11 cellular contexts compared by ENCODE assay signal in genomic region chr6:7215798-7216231, GRCh38.
A peak's percentile ranks its signal among the peaks of the same experiment; 100 is the strongest.
DNase-seq lines count a peak whose midpoint lies in the region; ATAC-seq and TF ChIP-seq lines count a peak whose summit lies in the region.
"Had no signal": no experiment of that assay in that cellular context is flagged by ENCODE, and none has a peak within 500 bp of the region (broad histone marks: within the 10 kb centered on the region; RNA-seq: fewer than 3 reads in every experiment).

No MANE protein-coding gene starts in this region.

- TF ChIP-seq CTCF in HFFc6 (IDR thresholded peaks at IDR 0.05) (no peak), thyroid gland (IDR thresholded peaks at IDR 0.05) (no peak), GM13977 (IDR thresholded peaks at IDR 0.05; ENCODE audit: extremely low read depth, insufficient read depth, missing control alignments) (no peak)

- no peak overlapping the region for H2BK15ac ChIP-seq in neuronal stem cell (ENCODE audit: low read length)

- no peak overlapping the region for H3K14ac ChIP-seq in neuronal stem cell (ENCODE audit: low read length)

- H3K4me1 ChIP-seq in neuronal stem cell (ENCODE audit: control insufficient read depth in 2 of 2, insufficient read depth in 1 of 2, low read depth in 1 of 2, low read length in 2 of 2) = peaks cover 0 to 17% of the 10 kb centered on the region in 2 donors
- peaks cover 8 to 24% of the 10 kb centered on the region in 2 donors for H3K4me1 ChIP-seq in thyroid gland

- intact Hi-C loops in thyroid gland (cut with DNase I) = no loop called here

- peak overlapping the region; percentile 88 for H3K27ac Mint-ChIP-seq in HFFc6
- peak overlapping the region; percentile 35 for H3K27ac Mint-ChIP-seq in activated naive CD8-positive, alpha-beta T cell treated with anti-CD3 and anti-CD28 coated beads, Interleukin-2, amount 50 U/mL, for 24 hours

- H3K27me3 Mint-ChIP-seq in HFFc6 (ENCODE audit: insufficient read depth) = no peaks in the 10 kb centered on the region
- H3K27me3 Mint-ChIP-seq in activated naive CD8-positive, alpha-beta T cell treated with anti-CD3 and anti-CD28 coated beads, Interleukin-2, amount 50 U/mL, for 24 hours = no peaks in the 10 kb centered on the region
- H3K27me3 Mint-ChIP-seq: CD8-positive, alpha-beta memory T cell; naive thymus-derived CD4-positive, alpha-beta T cell had no signal

- H4K91ac ChIP-seq in neuronal stem cell (ENCODE audit: low read depth, low read length, poor library complexity) = no peak overlapping the region

- peak; percentile 75 for ATAC-seq in GM18498 (IDR thresholded peaks at IDR 0.05; ENCODE audit: unreplicated experiment)
- ATAC-seq in activated naive CD8-positive, alpha-beta T cell treated with anti-CD3 and anti-CD28 coated beads, Interleukin-2, amount 50 U/mL, for 24 hours = no peak
- ATAC-seq: naive thymus-derived CD4-positive, alpha-beta T cell had no signal

- no peak overlapping the region for H3K9ac ChIP-seq in neuronal stem cell (ENCODE audit: low read depth, low read length, poor library complexity)

- no peak overlapping the region for H3K4me2 ChIP-seq in neuronal stem cell (ENCODE audit: insufficient read depth, low read length, poor library complexity, severe bottlenecking)

- H3K4me3 Mint-ChIP-seq in HFFc6 = no peak overlapping the region
- no peak overlapping the region for H3K4me3 Mint-ChIP-seq in activated naive CD8-positive, alpha-beta T cell treated with anti-CD3 and anti-CD28 coated beads, Interleukin-2, amount 50 U/mL, for 24 hours
- H3K4me3 Mint-ChIP-seq: CD8-positive, alpha-beta memory T cell; naive thymus-derived CD4-positive, alpha-beta T cell had no signal

- peak overlapping the region; percentile 31 for H2BK12ac ChIP-seq in neuronal stem cell (ENCODE audit: low read length)

- H3K36me3 ChIP-seq in neuronal stem cell (replicated peaks in 1 of 2; ENCODE audit: control insufficient read depth in 2 of 2, insufficient read depth in 2 of 2, low read length in 2 of 2) = peaks cover 0 to 83% of the 10 kb centered on the region in 2 donors
- peaks cover 39 to 53% of the 10 kb centered on the region in 2 donors for H3K36me3 ChIP-seq in thyroid gland

- TF ChIP-seq POLR2A in thyroid gland (IDR thresholded peaks at IDR 0.05) = no peak

- no peaks in the 10 kb centered on the region for H3K79me1 ChIP-seq in neuronal stem cell (ENCODE audit: low read depth, low read length)

- H3K27me3 ChIP-seq in neuronal stem cell (ENCODE audit: control insufficient read depth in 3 of 3, insufficient read depth in 3 of 3, low read depth in 1 of 3, low read length in 3 of 3) (no peaks in the 10 kb centered on the region), thyroid gland (no peaks in the 10 kb centered on the region)

- no peaks in the 10 kb centered on the region for H3K9me3 Mint-ChIP-seq in HFFc6
- H3K9me3 Mint-ChIP-seq in activated naive CD8-positive, alpha-beta T cell treated with anti-CD3 and anti-CD28 coated beads, Interleukin-2, amount 50 U/mL, for 24 hours = no peaks in the 10 kb centered on the region
- H3K9me3 Mint-ChIP-seq: CD8-positive, alpha-beta memory T cell; naive thymus-derived CD4-positive, alpha-beta T cell had no signal

- H4K8ac ChIP-seq in neuronal stem cell (ENCODE audit: low read depth, low read length) = no peak overlapping the region

- H3K27ac ChIP-seq in neuronal stem cell (replicated peaks; ENCODE audit: low read length) (no peak overlapping the region), thyroid gland (peak overlapping the region in 1 of 3 donors; percentile 54)

- H2AK5ac ChIP-seq in neuronal stem cell (ENCODE audit: low read depth, low read length) = no peak overlapping the region

- peaks cover 47% of the 10 kb centered on the region for H3K36me3 Mint-ChIP-seq in HFFc6 (ENCODE audit: low read depth)
- H3K36me3 Mint-ChIP-seq in activated naive CD8-positive, alpha-beta T cell treated with anti-CD3 and anti-CD28 coated beads, Interleukin-2, amount 50 U/mL, for 24 hours (ENCODE audit: low read depth) = peaks cover 57% of the 10 kb centered on the region

- H3K4me3 ChIP-seq in neuronal stem cell (ENCODE audit: low read length in 2 of 2) (no peak overlapping the region), thyroid gland (replicated peaks in 1 of 3) (no peak overlapping the region)

- no peak overlapping the region for H2AFZ ChIP-seq in neuronal stem cell (ENCODE audit: low read length)

- H3K9me3 ChIP-seq in neuronal stem cell (replicated peaks in 1 of 2; ENCODE audit: control insufficient read depth in 2 of 2, insufficient read depth in 1 of 2, low read depth in 1 of 2, low read length in 2 of 2) (no peaks in the 10 kb centered on the region), thyroid gland (no peaks in the 10 kb centered on the region)

- DNase-seq in HFFc6 (no peak), neuronal stem cell (ENCODE audit: low spot score) (no peak), NCI-H1417 treated with DMSO at 0.1 percent for 48 hours (lab: John Stamatoyannopoulos, UW) (no peak), HK-2 (ENCODE audit: unreplicated experiment) (no peak), thyroid gland (no peak), GM13977 (ENCODE audit: low spot score) (no peak)
- DNase-seq in activated naive CD8-positive, alpha-beta T cell treated with anti-CD3 and anti-CD28 coated beads, Interleukin-2, amount 50 U/mL, for 24 hours = no peak
- DNase-seq: CD8-positive, alpha-beta memory T cell; naive thymus-derived CD4-positive, alpha-beta T cell; NCI-H345 had no signal

- H2BK5ac ChIP-seq in neuronal stem cell (ENCODE audit: low read length) = no peak overlapping the region

- H3K18ac ChIP-seq in neuronal stem cell (ENCODE audit: low read length) = peak overlapping the region; percentile 23

- WGBS in neuronal stem cell (ENCODE audit: extremely low coverage in 2 of 2, insufficient read length in 2 of 2, insufficient replicate concordance in 1 of 2), 2 donors = no CpG with 5 or more reads among the region's 10 CpGs
- 85 to 86% methylated on average over 10 of the region's 10 CpGs for WGBS in thyroid gland, 2 donors

- no peak overlapping the region for H2BK120ac ChIP-seq in neuronal stem cell (ENCODE audit: low read depth, low read length)

- in situ Hi-C loops in GM13977 (cut with MboI; ENCODE audit: low pct_unique_long_range_greater_than_20kb, low sequenced_read_pairs, unreplicated experiment) = no loop called here

- H3K4me1 Mint-ChIP-seq in HFFc6 (ENCODE audit: low read depth) = peaks cover 50% of the 10 kb centered on the region
- H3K4me1 Mint-ChIP-seq in activated naive CD8-positive, alpha-beta T cell treated with anti-CD3 and anti-CD28 coated beads, Interleukin-2, amount 50 U/mL, for 24 hours = peaks cover 12% of the 10 kb centered on the region

- H3K4ac ChIP-seq in neuronal stem cell (ENCODE audit: low read length) = no peak overlapping the region

- no peak overlapping the region for H3K23ac ChIP-seq in neuronal stem cell (ENCODE audit: low read depth, low read length, poor library complexity)
